23 cellular contexts compared by ENCODE assay signal in genomic region chr13:111139874-111140561, GRCh38. TPM values are rescaled to one million over a fixed set of nuclear protein-coding genes. Genes with fewer than 3 reads are reported as not detected.
DNase-seq lines count a peak whose midpoint lies in the region; FAIRE-seq lines count a peak whose summit lies in the region.
"Had no signal": no experiment of that assay in that cellular context is flagged by ENCODE, and none has a peak within 500 bp of the region (broad histone marks: within the 10 kb centered on the region; RNA-seq: fewer than 3 reads in every experiment).

No MANE protein-coding gene starts in this region.

- 33 to 61% (median 39%) methylated on average over 9 of the region's 9 CpGs for WGBS in small intestine, 3 donors

- H3K9me3 ChIP-seq in small intestine (ENCODE audit: control insufficient read depth, low read depth): no peaks in the 10 kb centered on the region
- H3K9me3 ChIP-seq: spleen had no signal

- no peak overlapping the region for H3K4me3 ChIP-seq in small intestine (ENCODE audit: low read depth in 1 of 2, low read length in 2 of 2)
- H3K4me3 ChIP-seq: neural progenitor cell, spleen had no signal

- peaks cover 0 to 4% of the 10 kb centered on the region in 2 donors for H3K27me3 ChIP-seq in small intestine (ENCODE audit: control insufficient read depth in 2 of 2, insufficient read depth in 2 of 2, low read length in 2 of 2)
- H3K27me3 ChIP-seq: neural progenitor cell had no signal

- no peaks in the 10 kb centered on the region for H3K4me1 ChIP-seq in small intestine (ENCODE audit: control insufficient read depth in 2 of 2, insufficient read depth in 1 of 2, low read depth in 1 of 2, low read length in 1 of 2)
- H3K4me1 ChIP-seq: neural progenitor cell, spleen had no signal

- peak; percentile 9 to 33 for DNase-seq in NCI-H2081 (lab: John Stamatoyannopoulos, UW)
- no peak for DNase-seq in NCI-H2081 treated with DMSO at 0.1 percent for 48 hours (lab: John Stamatoyannopoulos, UW)
- DNase-seq in NCI-H2107 (lab: John Stamatoyannopoulos, UW): peak; percentile 43
- DNase-seq in SHP77 (lab: John Stamatoyannopoulos, UW): peak; percentile 95 to 96
- peak; percentile 46 for DNase-seq in small intestine
- DNase-seq in amniotic stem cell (lab: John Stamatoyannopoulos, UW): no peak
- DNase-seq in HUDEP-2 (lab: John Stamatoyannopoulos, UW; ENCODE audit: unreplicated experiment in 76 of 76): no peak
- DNase-seq in hippocampal formation (lab: John Stamatoyannopoulos, UW): no peak
- DNase-seq: activated CD4-positive, alpha-beta T cell treated with anti-CD3 and anti-CD28 coated beads, Interleukin-2, amount 50 U/mL, for 1 hour; activated naive CD4-positive, alpha-beta T cell treated with Interleukin-2 at 50 U/mL for 16 hours; activated T-cell treated with anti-CD3 and anti-CD28 coated beads for 4 hours; aorta; C1 segment of cervical spinal cord; cerebellar nuclear complex; effector CD4-positive, alpha-beta T cell; NCI-H2227 treated with DMSO at 0.1 percent for 48 hours; spleen; stimulated activated CD4-positive, alpha-beta T cell treated with anti-CD3 and anti-CD28 coated beads, Interleukin-4, amount 100 ng/mL, for 4 hours; SW 1271 had no signal

- no peak overlapping the region for H3K27ac ChIP-seq in small intestine (ENCODE audit: low read depth in 1 of 2, low read length in 1 of 2)
- H3K27ac ChIP-seq: neural progenitor cell, spleen had no signal

- no peak for FAIRE-seq in small intestine (lab: Jason Lieb, UNC)
- FAIRE-seq: A204.1, H54, urothelium cell line had no signal

- no peaks in the 10 kb centered on the region for H3K36me3 ChIP-seq in small intestine (ENCODE audit: control insufficient read depth in 2 of 2, insufficient read depth in 2 of 2, low read length in 2 of 2)
- H3K36me3 ChIP-seq: neural progenitor cell, spleen had no signal

RNA-seq across cellular contexts. Expression of gene ARHGEF7, which starts 24.9 kb away (rescaled TPM):
- 10 to 100 TPM; 21.6 to 26.4 (median 22.9) TPM for polyA plus RNA-seq in small intestine

Comparison
In these comparisons a context has a peak if more than half of its experiments do, and no peak if none do; other contexts are left out.
1. DNase-seq: peak in NCI-H2081 (2 of 2), NCI-H2107 (single experiment), SHP77 (2 of 2) and small intestine (single experiment); none in NCI-H2081 treated with DMSO at 0.1 percent for 48 hours (single experiment), amniotic stem cell (single experiment), HUDEP-2 (0 of 76) and hippocampal formation (0 of 2).